Comparison of ENCODE assay signal across 16 cellular contexts in genomic region chr3:2706144-2706835, GRCh38.
"Had no signal": no experiment of that assay in that cellular context is flagged by ENCODE, and none has a peak within 500 bp of the region (broad histone marks: within the 10 kb centered on the region; RNA-seq: fewer than 3 reads in every experiment).

No MANE protein-coding gene starts in this region.

- DNase-seq: activated CD4-positive, alpha-beta T cell treated with anti-CD3 and anti-CD28 coated beads for 1 hour; activated CD4-positive, alpha-beta T cell treated with anti-CD3 and anti-CD28 coated beads, Interleukin-2, amount 50 U/mL, for 4 hours; activated naive CD8-positive, alpha-beta T cell treated with anti-CD3 and anti-CD28 coated beads for 36 hours; amygdala; cerebellar nuclear complex; hypothalamus; left ventricle myocardium inferior; naive thymus-derived CD4-positive, alpha-beta T cell; spleen; stimulated activated CD4-positive, alpha-beta T cell treated with anti-CD3 and anti-CD28 coated beads, Interleukin-4, amount 100 ng/mL, for 1 hour; stimulated activated naive CD4-positive, alpha-beta T cell treated with Interleukin-2 at 50 U/mL for 16 hours; substantia nigra; T-helper 9 cell; thyroid gland had no signal

- H3K4me1 Mint-ChIP-seq: activated naive CD8-positive, alpha-beta T cell treated with anti-CD3 and anti-CD28 coated beads for 36 hours; naive thymus-derived CD4-positive, alpha-beta T cell had no signal

- H3K36me3 Mint-ChIP-seq: activated naive CD8-positive, alpha-beta T cell treated with anti-CD3 and anti-CD28 coated beads for 36 hours; naive thymus-derived CD4-positive, alpha-beta T cell; neural progenitor cell had no signal

- H3K4me3 Mint-ChIP-seq: activated naive CD8-positive, alpha-beta T cell treated with anti-CD3 and anti-CD28 coated beads for 36 hours; activated T-helper 1 cell treated with anti-CD3 and anti-CD28 coated beads, Interleukin-12 subunit alpha, Interleukin-12 subunit beta, Interleukin-2, Interleukin-4 antibody, amounts not matched to agents 30 ng/mL and 10 ng/mL and 1 ng/mL, durations not matched to agents 14 hours and 24 hours and 36 hours; naive thymus-derived CD4-positive, alpha-beta T cell; neural progenitor cell had no signal

- ATAC-seq: naive thymus-derived CD4-positive, alpha-beta T cell had no signal

- H3K9me3 Mint-ChIP-seq: activated naive CD8-positive, alpha-beta T cell treated with anti-CD3 and anti-CD28 coated beads for 36 hours; activated T-helper 1 cell treated with anti-CD3 and anti-CD28 coated beads, Interleukin-12 subunit alpha, Interleukin-12 subunit beta, Interleukin-2, Interleukin-4 antibody, amounts not matched to agents 30 ng/mL and 10 ng/mL and 1 ng/mL, durations not matched to agents 14 hours and 24 hours and 36 hours; neural progenitor cell had no signal

- H3K27me3 Mint-ChIP-seq: activated naive CD8-positive, alpha-beta T cell treated with anti-CD3 and anti-CD28 coated beads for 36 hours had no signal

- H3K27ac Mint-ChIP-seq: activated naive CD8-positive, alpha-beta T cell treated with anti-CD3 and anti-CD28 coated beads for 36 hours; activated T-helper 1 cell treated with anti-CD3 and anti-CD28 coated beads, Interleukin-12 subunit alpha, Interleukin-12 subunit beta, Interleukin-2, Interleukin-4 antibody, amounts not matched to agents 30 ng/mL and 10 ng/mL and 1 ng/mL, durations not matched to agents 14 hours and 24 hours and 36 hours; naive thymus-derived CD4-positive, alpha-beta T cell; neural progenitor cell had no signal
